In the genomic region with DNA sequence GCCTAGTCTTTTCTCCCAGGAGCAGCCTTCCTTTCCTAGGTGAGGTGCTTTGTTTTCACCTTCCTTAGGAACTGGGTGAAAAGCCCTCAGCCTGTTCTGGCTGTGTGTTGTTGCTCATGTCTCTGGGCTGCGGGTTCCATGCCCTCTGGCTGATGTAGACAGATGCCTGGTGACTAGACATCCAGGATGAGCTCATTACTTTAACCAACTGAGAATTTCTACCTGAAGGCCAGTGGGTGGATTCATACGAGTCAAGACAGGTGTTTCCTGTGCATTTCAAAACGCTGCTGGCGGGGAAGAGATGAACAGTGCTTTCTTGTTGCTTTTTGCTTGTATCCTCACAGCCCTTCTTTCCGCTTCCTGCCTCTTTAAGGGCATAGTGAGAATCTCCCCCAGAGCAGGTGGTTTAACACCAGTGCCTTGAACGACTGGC, we compare ENCODE assay signal across 9 cellular contexts. TPM values are rescaled to one million over a fixed set of nuclear protein-coding genes. Genes with fewer than 3 reads are reported as not detected.
DNase-seq lines count a peak whose midpoint lies in the region; ATAC-seq and TF ChIP-seq lines count a peak whose summit lies in the region.
"Had no signal": no experiment of that assay in that cellular context is flagged by ENCODE, and none has a peak within 500 bp of the region (broad histone marks: within the 10 kb centered on the region; RNA-seq: fewer than 3 reads in every experiment).

No MANE protein-coding gene starts in this region.

- peaks cover 6% of the 10 kb centered on the region for H3K36me3 Mint-ChIP-seq in activated CD4-positive, alpha-beta T cell treated with anti-CD3 and anti-CD28 coated beads, Interleukin-2, amount 10 ng/mL, durations not matched to agents 7 days and 5 days (ENCODE audit: low read depth)
- peaks cover 4% of the 10 kb centered on the region for H3K36me3 Mint-ChIP-seq in type B pancreatic cell

- no peaks in the 10 kb centered on the region for H3K9me3 ChIP-seq in gastroesophageal sphincter

- peak overlapping the region; percentile 23 for H3K4me3 Mint-ChIP-seq in activated CD4-positive, alpha-beta T cell treated with anti-CD3 and anti-CD28 coated beads, Interleukin-2, amount 10 ng/mL, durations not matched to agents 7 days and 5 days
- H3K4me3 Mint-ChIP-seq in type B pancreatic cell: peak overlapping the region; percentile 41

- peak; percentile 21 for DNase-seq in activated CD8-positive, alpha-beta memory T cell treated with anti-CD3 and anti-CD28 coated beads, Interleukin-2, amount 50 U/mL, for 4 hours
- no peak for DNase-seq in activated CD8-positive, alpha-beta memory T cell treated with anti-CD3 and anti-CD28 coated beads, Interleukin-2, amount 50 U/mL, for 48 hours
- peak; percentile 75 for DNase-seq in activated CD4-positive, alpha-beta T cell treated with anti-CD3 and anti-CD28 coated beads, Interleukin-2, amount 10 ng/mL, durations not matched to agents 7 days and 5 days
- no peak for DNase-seq in type B pancreatic cell (ENCODE audit: extremely low spot score, unreplicated experiment)

- no peaks in the 10 kb centered on the region for H3K9me3 Mint-ChIP-seq in activated CD4-positive, alpha-beta T cell treated with anti-CD3 and anti-CD28 coated beads, Interleukin-2, amount 10 ng/mL, durations not matched to agents 7 days and 5 days
- H3K9me3 Mint-ChIP-seq in type B pancreatic cell: no peaks in the 10 kb centered on the region

- peak overlapping the region; percentile 85 for H3K27ac Mint-ChIP-seq in activated CD4-positive, alpha-beta T cell treated with anti-CD3 and anti-CD28 coated beads, Interleukin-2, amount 10 ng/mL, durations not matched to agents 7 days and 5 days
- peak overlapping the region; percentile 95 for H3K27ac Mint-ChIP-seq in type B pancreatic cell

- H3K27me3 ChIP-seq in gastroesophageal sphincter: no peaks in the 10 kb centered on the region
- H3K27me3 ChIP-seq: cardiac muscle cell had no signal

- H3K27me3 Mint-ChIP-seq in activated CD4-positive, alpha-beta T cell treated with anti-CD3 and anti-CD28 coated beads, Interleukin-2, amount 10 ng/mL, durations not matched to agents 7 days and 5 days: no peaks in the 10 kb centered on the region
- no peaks in the 10 kb centered on the region for H3K27me3 Mint-ChIP-seq in type B pancreatic cell

- CTCF ChIA-PET in activated CD4-positive, alpha-beta T cell treated with anti-CD3 and anti-CD28 coated beads, Interleukin-2, amount 10 ng/mL, durations not matched to agents 7 days and 5 days (lab: Charles Lee): interaction anchor here (0.5 to 2.5 kb wide), 6 partner anchors 9 to 773 kb away, joined by 3 to 11 read pairs (median 4); no protein-coding TSS in a partner anchor

- peak overlapping the region in 3 of 4 donors; percentile 64 to 86 (median 74) for H3K27ac ChIP-seq in gastroesophageal sphincter
- H3K27ac ChIP-seq: cardiac muscle cell had no signal

- TF ChIP-seq POLR2A in gastroesophageal sphincter (IDR thresholded peaks at IDR 0.05): no peak

- 82 to 83% methylated on average over 2 to 4 of the region's 6 CpGs for WGBS in gastroesophageal sphincter (ENCODE audit: low coverage in 1 of 2), 2 donors

- peaks cover 0 to 96% (median 28%) of the 10 kb centered on the region in 3 donors for H3K4me1 ChIP-seq in gastroesophageal sphincter

- POLR2A ChIA-PET in activated CD4-positive, alpha-beta T cell treated with anti-CD3 and anti-CD28 coated beads, Interleukin-2, amount 10 ng/mL, durations not matched to agents 7 days and 5 days (lab: Charles Lee): no interaction called here

- TF ChIP-seq EP300 in gastroesophageal sphincter (IDR thresholded peaks at IDR 0.05): no peak

- TF ChIP-seq CTCF in gastroesophageal sphincter (IDR thresholded peaks at IDR 0.05) (no peak), type B pancreatic cell (conservative IDR thresholded peaks at IDR 0.05) (no peak)

- H3K4me1 Mint-ChIP-seq in activated CD4-positive, alpha-beta T cell treated with anti-CD3 and anti-CD28 coated beads, Interleukin-2, amount 10 ng/mL, durations not matched to agents 7 days and 5 days: peaks cover 63% of the 10 kb centered on the region
- peaks cover 36% of the 10 kb centered on the region for H3K4me1 Mint-ChIP-seq in type B pancreatic cell (ENCODE audit: unreplicated experiment)

- ATAC-seq in gastroesophageal sphincter: no peak
- ATAC-seq in HG02852 (IDR thresholded peaks at IDR 0.05; ENCODE audit: unreplicated experiment): no peak
- no peak for ATAC-seq in HG03378 (IDR thresholded peaks at IDR 0.05; ENCODE audit: unreplicated experiment)
- ATAC-seq in GM19023 (IDR thresholded peaks at IDR 0.05; ENCODE audit: unreplicated experiment): no peak

- peaks cover 0 to 28% of the 10 kb centered on the region in 2 donors for H3K36me3 ChIP-seq in gastroesophageal sphincter
- H3K36me3 ChIP-seq: cardiac muscle cell had no signal

- H3K4me3 ChIP-seq in gastroesophageal sphincter: no peak overlapping the region
- H3K4me3 ChIP-seq: cardiac muscle cell had no signal

RNA-seq across cellular contexts. Expression of gene SAP30BP, which starts 22.3 kb away (rescaled TPM):
- total RNA-seq in activated CD4-positive, alpha-beta T cell treated with anti-CD3 and anti-CD28 coated beads, Interleukin-2, amount 10 ng/mL, durations not matched to agents 7 days and 5 days: 10 to 100 TPM; 97.0 to 97.5 TPM
- 10 to 100 TPM; 68.2 to 87.2 (median 77.2) TPM for total RNA-seq in gastroesophageal sphincter
- total RNA-seq in type B pancreatic cell (ENCODE audit: low replicate concordance): 88.1 and 89.3 TPM in 2 replicates

RNA-seq across cellular contexts. Expression of gene RECQL5, which starts 22.5 kb away (rescaled TPM):
- 10 to 100 TPM; 44.7 to 47.1 TPM for total RNA-seq in activated CD4-positive, alpha-beta T cell treated with anti-CD3 and anti-CD28 coated beads, Interleukin-2, amount 10 ng/mL, durations not matched to agents 7 days and 5 days
- total RNA-seq in gastroesophageal sphincter: 10 to 100 TPM in 3 of 4 donors, 1 to 10 TPM in 1; 6.4 to 15.1 (median 13.6) TPM
- 64.7 and 90.4 TPM in 2 replicates for total RNA-seq in type B pancreatic cell (ENCODE audit: low replicate concordance)

RNA-seq across cellular contexts. Expression of gene ITGB4, which starts 31.8 kb away (rescaled TPM):
- total RNA-seq in activated CD4-positive, alpha-beta T cell treated with anti-CD3 and anti-CD28 coated beads, Interleukin-2, amount 10 ng/mL, durations not matched to agents 7 days and 5 days: under 1 TPM; 0.55 to 0.96 TPM
- 10 to 100 TPM; 31.1 to 66.3 (median 41.8) TPM for total RNA-seq in gastroesophageal sphincter
- 26.4 and 57.8 TPM in 2 replicates for total RNA-seq in type B pancreatic cell (ENCODE audit: low replicate concordance)

RNA-seq across cellular contexts. Expression of gene SMIM5, which starts 56.2 kb away (rescaled TPM):
- under 1 TPM; 0.10 to 0.12 TPM for total RNA-seq in activated CD4-positive, alpha-beta T cell treated with anti-CD3 and anti-CD28 coated beads, Interleukin-2, amount 10 ng/mL, durations not matched to agents 7 days and 5 days
- total RNA-seq in gastroesophageal sphincter (1 to 10 TPM; 3.8 to 6.8 (median 5.0) TPM), type B pancreatic cell (ENCODE audit: low replicate concordance) (9.3 and 17.7 TPM in 2 replicates)

Comparison
In these comparisons a context has a peak if more than half of its experiments do, and no peak if none do; other contexts are left out.
1. DNase-seq: peak in activated CD8-positive, alpha-beta memory T cell treated with anti-CD3 and anti-CD28 coated beads, Interleukin-2, amount 50 U/mL, for 4 hours (single experiment) and activated CD4-positive, alpha-beta T cell treated with anti-CD3 and anti-CD28 coated beads, Interleukin-2, amount 10 ng/mL, durations not matched to agents 7 days and 5 days (single experiment); none in activated CD8-positive, alpha-beta memory T cell treated with anti-CD3 and anti-CD28 coated beads, Interleukin-2, amount 50 U/mL, for 48 hours (single experiment) and type B pancreatic cell (single experiment).
2. RNA of gene ITGB4, which starts 31.8 kb away (total RNA-seq): 31.1 to 66.3 TPM in gastroesophageal sphincter and 26.4 to 57.8 TPM in type B pancreatic cell; 0.55 to 0.96 TPM in activated CD4-positive, alpha-beta T cell treated with anti-CD3 and anti-CD28 coated beads, Interleukin-2, amount 10 ng/mL, durations not matched to agents 7 days and 5 days; every median in the first group is over 10 times any median in the second.